ENCODE assay signal across 9 cellular contexts in genomic region chr17:37643118-37643766, GRCh38. TPM values are rescaled to one million over a fixed set of nuclear protein-coding genes. Genes with fewer than 3 reads are reported as not detected.
A peak's percentile ranks its signal among the peaks of the same experiment; 100 is the strongest.
DNase-seq lines count a peak whose midpoint lies in the region; ATAC-seq and FAIRE-seq lines count a peak whose summit lies in the region.
"Had no signal": no experiment of that assay in that cellular context is flagged by ENCODE, and none has a peak within 500 bp of the region (broad histone marks: within the 10 kb centered on the region; RNA-seq: fewer than 3 reads in every experiment).

DDX52 (minus strand) TSS chr17:37643446; CDS start chr17:37643420, 26 bp downstream.

- peak within 1 kb of the TSS; percentile 90 for H3K4me3 ChIP-seq in BLaER1
- peak within 1 kb of the TSS; percentile 76 for H3K4me3 ChIP-seq in effector memory CD4-positive, alpha-beta T cell (ENCODE audit: insufficient read depth, low read depth, low read length, poor library complexity, severe bottlenecking)

- FAIRE-seq in HTR-8/SVneo (lab: Jason Lieb, UNC), result no peak
- FAIRE-seq: TTC549 had no signal

- H3K4me2 ChIP-seq in BLaER1, result peak within 1 kb of the TSS; percentile 86

- peaks cover 36% of the 10 kb centered on the region for H3K36me3 ChIP-seq in BLaER1
- peaks cover 6% of the 10 kb centered on the region for H3K36me3 ChIP-seq in effector memory CD4-positive, alpha-beta T cell (ENCODE audit: control insufficient read depth, insufficient read depth, low read length)

- H3K27ac ChIP-seq in BLaER1, result peak within 1 kb of the TSS; percentile 89
- peak within 1 kb of the TSS; percentile 68 for H3K27ac ChIP-seq in effector memory CD4-positive, alpha-beta T cell (ENCODE audit: insufficient read depth, low read length, poor library complexity, severe bottlenecking)

- H3K4me1 ChIP-seq in BLaER1, result peaks cover 32% of the 10 kb centered on the region
- no peaks in the 10 kb centered on the region for H3K4me1 ChIP-seq in effector memory CD4-positive, alpha-beta T cell (ENCODE audit: control insufficient read depth, insufficient read depth, low read length, poor library complexity, severe bottlenecking)

- no peaks in the 10 kb centered on the region for H3K9me3 ChIP-seq in BLaER1
- H3K9me3 ChIP-seq in effector memory CD4-positive, alpha-beta T cell (ENCODE audit: control insufficient read depth, low read length), result no peaks in the 10 kb centered on the region

- H3K27me3 ChIP-seq in BLaER1, result no peaks in the 10 kb centered on the region
- no peaks in the 10 kb centered on the region for H3K27me3 ChIP-seq in effector memory CD4-positive, alpha-beta T cell (replicated peaks; ENCODE audit: control insufficient read depth, insufficient read depth, low read length, poor library complexity, severe bottlenecking)

- peak; percentile 97 for DNase-seq in HTR-8/SVneo (ENCODE audit: insufficient read length, low spot score)
- peak; percentile 88 to 89 for DNase-seq in NOMO-1 (lab: John Stamatoyannopoulos, UW; ENCODE audit: unreplicated experiment in 2 of 2)
- peak; percentile 91 for DNase-seq in activated CD8-positive, alpha-beta memory T cell treated with anti-CD3 and anti-CD28 coated beads for 24 hours
- DNase-seq in effector memory CD4-positive, alpha-beta T cell, result peak; percentile 77 to 86 (median 78)
- DNase-seq in lung microvascular endothelial cell (ENCODE audit: low read depth in 2 of 2), result peak; percentile 95 to 96
- DNase-seq in stimulated activated CD4-positive, alpha-beta T cell treated with anti-CD3 and anti-CD28 coated beads, TNF-alpha, amount 100 ng/mL, for 24 hours (ENCODE audit: low read depth in 3 of 3), result peak; percentile 72 to 87 (median 74)

- peak within 1 kb of the TSS; percentile 91 for H3K9ac ChIP-seq in BLaER1

- peaks cover 39% of the 10 kb centered on the region for H4K20me1 ChIP-seq in BLaER1

- peak; percentile 94 for ATAC-seq in GM19372 (IDR thresholded peaks at IDR 0.05; ENCODE audit: low read depth, unreplicated experiment)

RNA-seq across cellular contexts. Expression of gene DDX52, which starts in this region (rescaled TPM):
- 19.4 and 27.4 TPM in 2 replicates for total RNA-seq in lung microvascular endothelial cell

Comparison
In these comparisons a context has a peak if more than half of its experiments do, and no peak if none do; other contexts are left out.
1. Peak in every context shown above with its lines: DNase-seq, ATAC-seq, H3K4me3 ChIP-seq and H3K27ac ChIP-seq.